ENCODE assay signal across 26 cellular contexts in the genomic region with DNA sequence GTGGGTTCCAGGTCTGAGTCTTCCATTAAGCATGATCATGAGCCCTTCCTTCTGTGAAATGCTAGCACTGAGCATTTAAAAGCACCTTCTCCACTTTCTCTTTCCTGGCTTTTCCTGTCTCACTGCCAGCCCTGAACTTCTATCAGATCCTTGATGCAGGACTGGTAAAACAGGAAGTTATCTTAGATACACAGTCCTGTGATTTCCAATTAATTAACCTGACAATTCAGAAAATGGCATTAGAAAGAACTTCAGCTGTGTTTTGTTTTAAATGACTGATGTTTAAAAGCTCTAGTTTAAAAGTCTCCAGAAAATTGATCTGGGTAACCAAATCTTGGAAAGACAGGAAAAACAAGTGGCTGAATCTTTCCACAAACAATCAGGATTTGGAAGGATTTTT.
DNase-seq lines count a peak whose midpoint lies in the region; ATAC-seq, FAIRE-seq and TF ChIP-seq lines count a peak whose summit lies in the region.
"Had no signal": no experiment of that assay in that cellular context is flagged by ENCODE, and none has a peak within 500 bp of the region (broad histone marks: within the 10 kb centered on the region; RNA-seq: fewer than 3 reads in every experiment).

No MANE protein-coding gene starts in this region.

- H4K20me1 ChIP-seq in astrocyte (ENCODE audit: insufficient read depth, low read length), result no peaks in the 10 kb centered on the region
- H4K20me1 ChIP-seq: BLaER1 treated with 17β-estradiol and CSF1 and Interleukin-3, amounts not matched to agents 10 nM and 100 nM had no signal

- H3K27ac Mint-ChIP-seq in astrocyte (ENCODE audit: unreplicated experiment), result no peak overlapping the region
- H3K27ac Mint-ChIP-seq in type B pancreatic cell, result peak overlapping the region; percentile 31
- H3K27ac Mint-ChIP-seq: CD4-positive, alpha-beta T cell had no signal

- no peak overlapping the region for H2AFZ ChIP-seq in astrocyte (ENCODE audit: low read depth, low read length)

- no peak overlapping the region for H3K9ac ChIP-seq in astrocyte (ENCODE audit: low read length)
- H3K9ac ChIP-seq: BLaER1 treated with 17β-estradiol and CSF1 and Interleukin-3, amounts not matched to agents 10 nM and 100 nM had no signal

- no peak for FAIRE-seq in astrocyte (lab: Jason Lieb, UNC)
- FAIRE-seq: D721Med, GM12891, HepG2, K562 had no signal

- peaks cover 2% of the 10 kb centered on the region for H3K36me3 Mint-ChIP-seq in astrocyte (ENCODE audit: low read depth, unreplicated experiment)
- no peaks in the 10 kb centered on the region for H3K36me3 Mint-ChIP-seq in type B pancreatic cell

- peak overlapping the region; percentile 12 for H3K4me2 ChIP-seq in astrocyte (ENCODE audit: low read length)
- H3K4me2 ChIP-seq: BLaER1 treated with 17β-estradiol and CSF1 and Interleukin-3, amounts not matched to agents 10 nM and 100 nM had no signal

- H3K4me3 ChIP-seq in astrocyte (ENCODE audit: insufficient read depth, low read depth, low read length), result no peak overlapping the region
- H3K4me3 ChIP-seq: BLaER1 treated with 17β-estradiol and CSF1 and Interleukin-3, amounts not matched to agents 10 nM and 100 nM; K562 had no signal

- no peak overlapping the region for H3K4me3 Mint-ChIP-seq in astrocyte (ENCODE audit: unreplicated experiment)
- H3K4me3 Mint-ChIP-seq in type B pancreatic cell, result peak overlapping the region; percentile 14
- H3K4me3 Mint-ChIP-seq: CD4-positive, alpha-beta T cell had no signal

- H3K79me2 ChIP-seq in astrocyte (ENCODE audit: insufficient read depth, low read length), result no peaks in the 10 kb centered on the region

- H3K9me3 Mint-ChIP-seq in astrocyte (ENCODE audit: unreplicated experiment), result peaks cover 8% of the 10 kb centered on the region
- peaks cover 5% of the 10 kb centered on the region for H3K9me3 Mint-ChIP-seq in type B pancreatic cell
- H3K9me3 Mint-ChIP-seq: CD4-positive, alpha-beta T cell had no signal

- DNase-seq in NCI-H510A treated with DMSO at 0.1 percent for 48 hours (lab: John Stamatoyannopoulos, UW) (peak; percentile 69), NCI-H510A (lab: John Stamatoyannopoulos, UW) (no peak), NCI-H69 (lab: John Stamatoyannopoulos, UW) (peak; percentile 2), astrocyte (ENCODE audit: low read depth) (no peak), type B pancreatic cell (ENCODE audit: extremely low spot score, unreplicated experiment) (no peak), T-helper 9 cell (no peak), T-helper 1 cell (no peak)
- DNase-seq: 8988T; AML-193; CD4-positive, alpha-beta T cell; GF-D8; Kasumi-1; NCI-H1092 treated with DMSO at 0.1 percent for 48 hours; NCI-H1436; NCI-H187; NCI-H2081 treated with DMSO at 0.1 percent for 48 hours; NCI-H526; SHP77; SW 1271 had no signal

- H3K4me1 Mint-ChIP-seq in astrocyte (ENCODE audit: low read depth, unreplicated experiment), result no peaks in the 10 kb centered on the region
- H3K4me1 Mint-ChIP-seq in type B pancreatic cell (ENCODE audit: unreplicated experiment), result peaks cover 36% of the 10 kb centered on the region

- peaks cover 28% of the 10 kb centered on the region for H3K27me3 Mint-ChIP-seq in astrocyte (ENCODE audit: low read depth, unreplicated experiment)
- H3K27me3 Mint-ChIP-seq in type B pancreatic cell, result peaks cover 1% of the 10 kb centered on the region

- no peaks in the 10 kb centered on the region for H3K27me3 ChIP-seq in astrocyte (ENCODE audit: insufficient read depth, low read length)
- H3K27me3 ChIP-seq: BLaER1 treated with 17β-estradiol and CSF1 and Interleukin-3, amounts not matched to agents 10 nM and 100 nM had no signal

- no peak for TF ChIP-seq CTCF in astrocyte (IDR thresholded peaks at IDR 0.05; ENCODE audit: insufficient read depth, low read depth, low read length)
- no peak for TF ChIP-seq CTCF in type B pancreatic cell (conservative IDR thresholded peaks at IDR 0.05)

- H3K27ac ChIP-seq in astrocyte (ENCODE audit: low read depth, low read length), result no peak overlapping the region
- H3K27ac ChIP-seq: BLaER1 treated with 17β-estradiol and CSF1 and Interleukin-3, amounts not matched to agents 10 nM and 100 nM; RWPE1 had no signal

- no peaks in the 10 kb centered on the region for H3K36me3 ChIP-seq in astrocyte (ENCODE audit: insufficient read depth, low read length)
- H3K36me3 ChIP-seq: BLaER1 treated with 17β-estradiol and CSF1 and Interleukin-3, amounts not matched to agents 10 nM and 100 nM had no signal

- H3K4me1 ChIP-seq in astrocyte (ENCODE audit: insufficient read depth, low read length), result no peaks in the 10 kb centered on the region

- no peak for ATAC-seq in HG02759 (IDR thresholded peaks at IDR 0.05; ENCODE audit: unreplicated experiment)
- ATAC-seq: HepG2, K562 had no signal

- H3K9me3 ChIP-seq in astrocyte (ENCODE audit: insufficient read depth, low read depth, low read length), result no peaks in the 10 kb centered on the region

Comparison
In these comparisons a context has a peak if more than half of its experiments do, and no peak if none do; other contexts are left out.
1. DNase-seq: peak in NCI-H510A treated with DMSO at 0.1 percent for 48 hours (single experiment) and NCI-H69 (single experiment); none in NCI-H510A (single experiment), astrocyte (single experiment), type B pancreatic cell (single experiment), T-helper 9 cell (single experiment) and T-helper 1 cell (0 of 5).